1 cellular context compared by ENCODE assay signal in the genomic region with DNA sequence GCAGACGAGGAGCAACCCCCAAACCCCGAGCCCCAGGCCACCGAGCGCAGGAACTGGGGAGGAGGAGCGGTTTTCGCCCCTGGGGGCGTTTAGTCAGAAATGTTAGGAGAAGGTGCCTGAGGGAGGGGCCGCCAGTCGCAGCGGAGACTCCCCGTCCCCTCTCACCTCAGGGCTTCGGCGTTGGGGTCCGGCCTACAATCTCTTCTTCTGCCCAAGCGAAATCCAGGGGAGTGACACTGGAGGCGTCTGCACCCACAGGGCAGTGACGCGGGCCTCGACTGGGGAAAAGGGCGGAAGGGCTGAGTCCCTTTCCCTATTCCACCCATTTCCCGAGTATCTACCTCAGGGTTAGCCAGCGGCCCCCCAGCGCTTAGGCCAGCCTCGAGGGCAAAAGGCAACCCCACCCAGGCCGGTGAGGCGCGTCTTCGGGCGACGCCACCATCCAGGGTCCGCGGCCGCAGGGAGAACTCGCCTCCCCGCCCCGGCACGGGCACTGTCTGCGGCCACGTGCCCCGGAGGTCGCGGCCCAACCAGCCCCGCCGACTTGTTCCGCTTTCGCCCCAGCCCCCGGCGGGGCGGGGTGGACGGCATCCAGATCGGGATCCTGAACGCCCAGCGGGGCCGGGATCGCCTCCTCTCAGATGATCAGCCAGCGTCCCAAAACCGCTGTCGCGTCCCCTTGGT.
A peak's percentile ranks its signal among the peaks of the same experiment; 100 is the strongest.
TF ChIP-seq lines count a peak whose summit lies in the region.

No MANE protein-coding gene starts in this region.

TF ChIP-seq in WTC11, 78 proteins besides CTCF, POLR2A, EP300 and RAD21 (continued from another document):
- TF ChIP-seq ARID4B (CRISPR knock-in tag; IDR thresholded peaks at IDR 0.05; ENCODE audit: borderline replicate concordance) = peak; percentile 78; the same call in 1 of the 2 replicates
- TF ChIP-seq, protein P1, sequence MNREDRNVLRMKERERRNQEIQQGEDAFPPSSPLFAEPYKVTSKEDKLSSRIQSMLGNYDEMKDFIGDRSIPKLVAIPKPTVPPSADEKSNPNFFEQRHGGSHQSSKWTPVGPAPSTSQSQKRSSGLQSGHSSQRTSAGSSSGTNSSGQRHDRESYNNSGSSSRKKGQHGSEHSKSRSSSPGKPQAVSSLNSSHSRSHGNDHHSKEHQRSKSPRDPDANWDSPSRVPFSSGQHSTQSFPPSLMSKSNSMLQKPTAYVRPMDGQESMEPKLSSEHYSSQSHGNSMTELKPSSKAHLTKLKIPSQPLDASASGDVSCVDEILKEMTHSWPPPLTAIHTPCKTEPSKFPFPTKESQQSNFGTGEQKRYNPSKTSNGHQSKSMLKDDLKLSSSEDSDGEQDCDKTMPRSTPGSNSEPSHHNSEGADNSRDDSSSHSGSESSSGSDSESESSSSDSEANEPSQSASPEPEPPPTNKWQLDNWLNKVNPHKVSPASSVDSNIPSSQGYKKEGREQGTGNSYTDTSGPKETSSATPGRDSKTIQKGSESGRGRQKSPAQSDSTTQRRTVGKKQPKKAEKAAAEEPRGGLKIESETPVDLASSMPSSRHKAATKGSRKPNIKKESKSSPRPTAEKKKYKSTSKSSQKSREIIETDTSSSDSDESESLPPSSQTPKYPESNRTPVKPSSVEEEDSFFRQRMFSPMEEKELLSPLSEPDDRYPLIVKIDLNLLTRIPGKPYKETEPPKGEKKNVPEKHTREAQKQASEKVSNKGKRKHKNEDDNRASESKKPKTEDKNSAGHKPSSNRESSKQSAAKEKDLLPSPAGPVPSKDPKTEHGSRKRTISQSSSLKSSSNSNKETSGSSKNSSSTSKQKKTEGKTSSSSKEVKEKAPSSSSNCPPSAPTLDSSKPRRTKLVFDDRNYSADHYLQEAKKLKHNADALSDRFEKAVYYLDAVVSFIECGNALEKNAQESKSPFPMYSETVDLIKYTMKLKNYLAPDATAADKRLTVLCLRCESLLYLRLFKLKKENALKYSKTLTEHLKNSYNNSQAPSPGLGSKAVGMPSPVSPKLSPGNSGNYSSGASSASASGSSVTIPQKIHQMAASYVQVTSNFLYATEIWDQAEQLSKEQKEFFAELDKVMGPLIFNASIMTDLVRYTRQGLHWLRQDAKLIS (CRISPR knock-in tag; IDR thresholded peaks at IDR 0.05; ENCODE audit: borderline replicate concordance) = no peak
- TF ChIP-seq TEAD4 (CRISPR knock-in tag; IDR thresholded peaks at IDR 0.05) = 0 out of 2 replicates have a peak, but pooled peaks have one; percentile 27
- TF ChIP-seq, protein P2, sequence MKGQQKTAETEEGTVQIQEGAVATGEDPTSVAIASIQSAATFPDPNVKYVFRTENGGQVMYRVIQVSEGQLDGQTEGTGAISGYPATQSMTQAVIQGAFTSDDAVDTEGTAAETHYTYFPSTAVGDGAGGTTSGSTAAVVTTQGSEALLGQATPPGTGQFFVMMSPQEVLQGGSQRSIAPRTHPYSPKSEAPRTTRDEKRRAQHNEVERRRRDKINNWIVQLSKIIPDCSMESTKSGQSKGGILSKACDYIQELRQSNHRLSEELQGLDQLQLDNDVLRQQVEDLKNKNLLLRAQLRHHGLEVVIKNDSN (CRISPR knock-in tag; IDR thresholded peaks at IDR 0.05) = peak; percentile 77
- peak; percentile 70; the same call in 1 of the 2 replicates for TF ChIP-seq FOXP4 (CRISPR knock-in tag; IDR thresholded peaks at IDR 0.05)
- no peak for TF ChIP-seq CREB1 (CRISPR knock-in tag; IDR thresholded peaks at IDR 0.05)
- TF ChIP-seq FOXP1 (CRISPR knock-in tag; IDR thresholded peaks at IDR 0.05; ENCODE audit: borderline replicate concordance) = peak; percentile 86; the same call in 1 of the 2 replicates
- TF ChIP-seq, protein P3, sequence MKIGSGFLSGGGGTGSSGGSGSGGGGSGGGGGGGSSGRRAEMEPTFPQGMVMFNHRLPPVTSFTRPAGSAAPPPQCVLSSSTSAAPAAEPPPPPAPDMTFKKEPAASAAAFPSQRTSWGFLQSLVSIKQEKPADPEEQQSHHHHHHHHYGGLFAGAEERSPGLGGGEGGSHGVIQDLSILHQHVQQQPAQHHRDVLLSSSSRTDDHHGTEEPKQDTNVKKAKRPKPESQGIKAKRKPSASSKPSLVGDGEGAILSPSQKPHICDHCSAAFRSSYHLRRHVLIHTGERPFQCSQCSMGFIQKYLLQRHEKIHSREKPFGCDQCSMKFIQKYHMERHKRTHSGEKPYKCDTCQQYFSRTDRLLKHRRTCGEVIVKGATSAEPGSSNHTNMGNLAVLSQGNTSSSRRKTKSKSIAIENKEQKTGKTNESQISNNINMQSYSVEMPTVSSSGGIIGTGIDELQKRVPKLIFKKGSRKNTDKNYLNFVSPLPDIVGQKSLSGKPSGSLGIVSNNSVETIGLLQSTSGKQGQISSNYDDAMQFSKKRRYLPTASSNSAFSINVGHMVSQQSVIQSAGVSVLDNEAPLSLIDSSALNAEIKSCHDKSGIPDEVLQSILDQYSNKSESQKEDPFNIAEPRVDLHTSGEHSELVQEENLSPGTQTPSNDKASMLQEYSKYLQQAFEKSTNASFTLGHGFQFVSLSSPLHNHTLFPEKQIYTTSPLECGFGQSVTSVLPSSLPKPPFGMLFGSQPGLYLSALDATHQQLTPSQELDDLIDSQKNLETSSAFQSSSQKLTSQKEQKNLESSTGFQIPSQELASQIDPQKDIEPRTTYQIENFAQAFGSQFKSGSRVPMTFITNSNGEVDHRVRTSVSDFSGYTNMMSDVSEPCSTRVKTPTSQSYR (CRISPR knock-in tag; IDR thresholded peaks at IDR 0.05) = peak; percentile 25; the same call in 1 of the 2 replicates
- TF ChIP-seq, protein P4, sequence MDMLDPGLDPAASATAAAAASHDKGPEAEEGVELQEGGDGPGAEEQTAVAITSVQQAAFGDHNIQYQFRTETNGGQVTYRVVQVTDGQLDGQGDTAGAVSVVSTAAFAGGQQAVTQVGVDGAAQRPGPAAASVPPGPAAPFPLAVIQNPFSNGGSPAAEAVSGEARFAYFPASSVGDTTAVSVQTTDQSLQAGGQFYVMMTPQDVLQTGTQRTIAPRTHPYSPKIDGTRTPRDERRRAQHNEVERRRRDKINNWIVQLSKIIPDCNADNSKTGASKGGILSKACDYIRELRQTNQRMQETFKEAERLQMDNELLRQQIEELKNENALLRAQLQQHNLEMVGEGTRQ (CRISPR knock-in tag; IDR thresholded peaks at IDR 0.05) = peak; percentile 75
- no peak for TF ChIP-seq MLX (CRISPR knock-in tag; IDR thresholded peaks at IDR 0.05)
